Comparison of ENCODE assay signal across 15 cellular contexts in genomic region chr11:33347490-33348125, GRCh38. TPM values are rescaled to one million over a fixed set of nuclear protein-coding genes. Genes with fewer than 3 reads are reported as not detected.
A peak's percentile ranks its signal among the peaks of the same experiment; 100 is the strongest.
DNase-seq lines count a peak whose midpoint lies in the region; ATAC-seq and TF ChIP-seq lines count a peak whose summit lies in the region.
"Had no signal": no experiment of that assay in that cellular context is flagged by ENCODE, and none has a peak within 500 bp of the region (broad histone marks: within the 10 kb centered on the region; RNA-seq: fewer than 3 reads in every experiment).

No MANE protein-coding gene starts in this region.

- H3K9me3 Mint-ChIP-seq in WTC11, result no peaks in the 10 kb centered on the region
- H3K9me3 Mint-ChIP-seq: stimulated activated naive CD8-positive, alpha-beta T cell treated with anti-CD3 and anti-CD28 coated beads, Interleukin-15, Interleukin-2, amounts not matched to agents 100 ng/mL and 50 ng/mL, for 24 hours had no signal

- H3K36me3 ChIP-seq in upper lobe of right lung (peaks cover 96% of the 10 kb centered on the region), Peyer's patch (peaks cover 0 to 84% (median 3%) of the 10 kb centered on the region in 3 donors)

- H3K4me1 Mint-ChIP-seq in WTC11, result no peaks in the 10 kb centered on the region

- H3K4me3 ChIP-seq in upper lobe of right lung, result no peak overlapping the region
- H3K4me3 ChIP-seq in Peyer's patch, result no peak overlapping the region

- H3K27me3 ChIP-seq in upper lobe of right lung (no peaks in the 10 kb centered on the region), Peyer's patch (no peaks in the 10 kb centered on the region)

- H3K4me3 Mint-ChIP-seq in WTC11, result no peak overlapping the region
- H3K4me3 Mint-ChIP-seq: stimulated activated naive CD8-positive, alpha-beta T cell treated with anti-CD3 and anti-CD28 coated beads, Interleukin-15, Interleukin-2, amounts not matched to agents 100 ng/mL and 50 ng/mL, for 24 hours had no signal

- ATAC-seq in GM19455 (IDR thresholded peaks at IDR 0.05; ENCODE audit: unreplicated experiment), result peak; percentile 53
- peak; percentile 98 for ATAC-seq in HG02938 (IDR thresholded peaks at IDR 0.05; ENCODE audit: unreplicated experiment)
- ATAC-seq in SK-N-SH treated with all-trans-retinoic acid at 6 μM for 48 hours, result peak; percentile 66; the same call in 2 of the 3 replicates
- no peak for ATAC-seq in upper lobe of right lung
- ATAC-seq in WTC11, result no peak

- TF ChIP-seq CTCF in GM13977 (IDR thresholded peaks at IDR 0.05; ENCODE audit: extremely low read depth, insufficient read depth, missing control alignments) (no peak), upper lobe of right lung (IDR thresholded peaks at IDR 0.05) (no peak), Peyer's patch (IDR thresholded peaks at IDR 0.05) (no peak), WTC11 (IDR thresholded peaks at IDR 0.05) (no peak)

- TF ChIP-seq POLR2A in Peyer's patch (IDR thresholded peaks at IDR 0.05), result no peak

- intact Hi-C loops in upper lobe of right lung (cut with DNase I), result no loop called here

- H3K9me3 ChIP-seq in upper lobe of right lung, result no peaks in the 10 kb centered on the region
- H3K9me3 ChIP-seq in Peyer's patch, result no peaks in the 10 kb centered on the region

- POLR2A ChIA-PET in WTC11 (lab: Charles Lee), result no interaction called here

- CTCF ChIA-PET in WTC11 (lab: Charles Lee), result interaction anchor here (0.6 kb wide), 1 partner anchor 15 kb away, joined by 3 read pairs; no protein-coding TSS in a partner anchor

- no peaks in the 10 kb centered on the region for H3K4me1 ChIP-seq in upper lobe of right lung
- no peaks in the 10 kb centered on the region for H3K4me1 ChIP-seq in Peyer's patch

- in situ Hi-C loops in GM13977 (cut with MboI; ENCODE audit: low pct_unique_long_range_greater_than_20kb, low sequenced_read_pairs, unreplicated experiment), result loop anchor here (25.0 kb wide), 1 partner anchor 385 kb away; no protein-coding TSS in a partner anchor

- DNase-seq in GM13977 (ENCODE audit: low spot score), result peak; percentile 58
- DNase-seq in upper lobe of right lung, result no peak
- no peak for DNase-seq in Peyer's patch
- no peak for DNase-seq in COR-L47 (lab: John Stamatoyannopoulos, UW)
- no peak for DNase-seq in WTC11 (ENCODE audit: low spot score)
- DNase-seq: activated effector memory CD4-positive, alpha-beta T cell treated with Interleukin-2 at 50 U/mL for 16 hours; C1 segment of cervical spinal cord; kidney; NCI-H510A; SHP77 treated with DMSO at 0.1 percent for 48 hours; stimulated activated CD4-positive, alpha-beta T cell treated with anti-CD3 and anti-CD28 coated beads, Interleukin-15, amount 100 ng/mL, for 24 hours had no signal

- no peak overlapping the region for H3K27ac ChIP-seq in upper lobe of right lung
- no peak overlapping the region for H3K27ac ChIP-seq in Peyer's patch

- H3K36me3 Mint-ChIP-seq in WTC11, result peaks cover 38% of the 10 kb centered on the region

- no peak overlapping the region for H3K27ac Mint-ChIP-seq in WTC11
- H3K27ac Mint-ChIP-seq: stimulated activated naive CD8-positive, alpha-beta T cell treated with anti-CD3 and anti-CD28 coated beads, Interleukin-15, Interleukin-2, amounts not matched to agents 100 ng/mL and 50 ng/mL, for 24 hours had no signal

- H3K27me3 Mint-ChIP-seq in WTC11 (ENCODE audit: low read depth), result no peaks in the 10 kb centered on the region
- H3K27me3 Mint-ChIP-seq: stimulated activated naive CD8-positive, alpha-beta T cell treated with anti-CD3 and anti-CD28 coated beads, Interleukin-15, Interleukin-2, amounts not matched to agents 100 ng/mL and 50 ng/mL, for 24 hours had no signal

TF ChIP-seq in SK-N-SH treated with all-trans-retinoic acid at 6 μM for 48 hours, 23 proteins besides CTCF, POLR2A, EP300 and RAD21:
- no peak for TF ChIP-seq ESRRG (CRISPR knock-in tag; IDR thresholded peaks at IDR 0.05)
- TF ChIP-seq ARNTL (CRISPR knock-in tag; IDR thresholded peaks at IDR 0.05; ENCODE audit: borderline replicate concordance, low read depth), result no peak
- TF ChIP-seq CSRNP3 (CRISPR knock-in tag; IDR thresholded peaks at IDR 0.05), result no peak

TF ChIP-seq in WTC11, 78 proteins besides CTCF, POLR2A, EP300 and RAD21 (continues in another document):
- TF ChIP-seq ZNF138 (CRISPR knock-in tag; conservative IDR thresholded peaks at IDR 0.05) (no peak), ZNF121 (CRISPR knock-in tag; IDR thresholded peaks at IDR 0.05) (no peak), ZNF671 (CRISPR knock-in tag; IDR thresholded peaks at IDR 0.05) (no peak), ATF3 (CRISPR knock-in tag; conservative IDR thresholded peaks at IDR 0.05) (no peak), MAX (CRISPR knock-in tag; IDR thresholded peaks at IDR 0.05) (no peak), E2F1 (CRISPR knock-in tag; IDR thresholded peaks at IDR 0.05) (no peak), ATF2 (CRISPR knock-in tag; IDR thresholded peaks at IDR 0.05; ENCODE audit: borderline replicate concordance, low read depth) (no peak), IRF2 (CRISPR knock-in tag; IDR thresholded peaks at IDR 0.05; ENCODE audit: borderline replicate concordance, low read depth) (no peak), NR1H2 (CRISPR knock-in tag; IDR thresholded peaks at IDR 0.05) (no peak), HMGXB4 (CRISPR knock-in tag; IDR thresholded peaks at IDR 0.05) (no peak), TP53 (CRISPR knock-in tag; IDR thresholded peaks at IDR 0.05) (no peak)

RNA-seq across cellular contexts. Expression of gene KIAA1549L, which starts 28.3 kb away (rescaled TPM):
- not detected for total RNA-seq in upper lobe of right lung
- total RNA-seq in Peyer's patch, result under 1 TPM in 1 of 4 donors, not detected in 3; 0.19 TPM
- 1.6 to 1.8 TPM (median 1.6 TPM) in 3 replicates for total RNA-seq in WTC11 (2021)

Comparison
In these comparisons a context has a peak if more than half of its experiments do, and no peak if none do; other contexts are left out.
1. ATAC-seq: peak in GM19455 (single experiment), HG02938 (single experiment) and SK-N-SH treated with all-trans-retinoic acid at 6 μM for 48 hours (single experiment); none in upper lobe of right lung (single experiment) and WTC11 (single experiment).